In the genomic region with DNA sequence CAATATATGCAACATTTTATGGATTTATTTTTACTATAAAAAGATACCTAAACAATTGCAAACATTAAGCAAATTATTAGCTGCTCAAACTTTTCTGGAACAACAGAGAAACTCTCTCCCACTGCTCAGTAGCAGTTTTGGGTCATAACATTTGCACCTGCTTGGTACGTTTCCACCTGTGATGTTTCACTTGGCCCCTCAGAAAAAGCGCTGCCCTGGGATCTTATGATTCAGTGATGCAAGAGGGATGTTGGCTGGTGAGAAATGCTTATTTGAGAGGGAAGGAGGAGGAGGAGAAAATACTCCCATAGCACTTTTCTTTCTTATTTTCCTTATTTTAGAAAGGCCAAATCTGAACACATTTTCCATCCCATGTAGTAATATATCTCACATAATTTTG, we compare ENCODE assay signal across 8 cellular contexts. TPM values are rescaled to one million over a fixed set of nuclear protein-coding genes. Genes with fewer than 3 reads are reported as not detected.
DNase-seq lines count a peak whose midpoint lies in the region; TF ChIP-seq lines count a peak whose summit lies in the region.

No MANE protein-coding gene starts in this region.

- H3K36me3 ChIP-seq in CD8-positive, alpha-beta memory T cell (ENCODE audit: insufficient read depth, low read length): no peaks in the 10 kb centered on the region
- H3K36me3 ChIP-seq in PC-9 (ENCODE audit: low read depth): peaks cover 46% of the 10 kb centered on the region

- peaks cover 93% of the 10 kb centered on the region for H3K79me2 ChIP-seq in PC-9 (ENCODE audit: low read depth)

- no peak overlapping the region for H2AFZ ChIP-seq in PC-9

- intact Hi-C loops in PC-9 (cut with micrococcal nuclease; ENCODE audit: unreplicated experiment): loop anchor here (2.0 to 10.0 kb wide), 5 partner anchors 33 to 576 kb away; no protein-coding TSS in a partner anchor

- peak overlapping the region; percentile 62 for H3K4me3 ChIP-seq in CD8-positive, alpha-beta memory T cell (ENCODE audit: low read length)
- no peak overlapping the region; the same call in 1 of the 2 replicates for H3K4me3 ChIP-seq in PC-9

- no TSS peak for BruUV-seq in PC-9 (replicated peaks; lab: Mats Ljungman, UMichigan)

- H3K27ac Mint-ChIP-seq in CD8-positive, alpha-beta memory T cell: peak overlapping the region in 7 of 8 donors; percentile 21 to 100 (median 96)
- no peak overlapping the region for H3K27ac Mint-ChIP-seq in progenitor cell of endocrine pancreas

- no peak overlapping the region for H3K27ac ChIP-seq in CD8-positive, alpha-beta memory T cell (ENCODE audit: low read depth, low read length)
- no peak overlapping the region for H3K27ac ChIP-seq in PC-9

- no peak for DNase-seq in CD8-positive, alpha-beta memory T cell
- no peak for DNase-seq in PC-9
- DNase-seq in fibroblast of gingiva (ENCODE audit: low read depth): peak; percentile 6
- DNase-seq in progenitor cell of endocrine pancreas (ENCODE audit: low spot score, unreplicated experiment): no peak
- no peak for DNase-seq in stimulated activated CD4-positive, alpha-beta T cell treated with anti-CD3 and anti-CD28 coated beads, Interleukin-4, amount 100 ng/mL, for 24 hours
- no peak for DNase-seq in stimulated activated CD4-positive, alpha-beta T cell treated with anti-CD3 and anti-CD28 coated beads, Interleukin-2, amount 100 ng/mL, for 48 hours
- DNase-seq in NCI-H187 treated with DMSO at 0.1 percent for 48 hours (lab: John Stamatoyannopoulos, UW): no peak
- DNase-seq in NCI-H446 (lab: John Stamatoyannopoulos, UW): no peak

- no peaks in the 10 kb centered on the region for H3K9me3 Mint-ChIP-seq in CD8-positive, alpha-beta memory T cell
- no peaks in the 10 kb centered on the region for H3K9me3 Mint-ChIP-seq in progenitor cell of endocrine pancreas (ENCODE audit: low read depth)

- H4K20me1 ChIP-seq in PC-9 (ENCODE audit: insufficient read depth): peaks cover 7% of the 10 kb centered on the region; the same call in 1 of the 2 replicates

- H3K36me3 Mint-ChIP-seq in CD8-positive, alpha-beta memory T cell: peaks cover 0 to 5% (median 0%) of the 10 kb centered on the region in 3 donors
- peaks cover 14% of the 10 kb centered on the region for H3K36me3 Mint-ChIP-seq in progenitor cell of endocrine pancreas (ENCODE audit: insufficient read depth)

- peaks cover 9 to 37% (median 26%) of the 10 kb centered on the region in 3 donors for H3K4me1 Mint-ChIP-seq in CD8-positive, alpha-beta memory T cell
- peaks cover 26% of the 10 kb centered on the region for H3K4me1 Mint-ChIP-seq in progenitor cell of endocrine pancreas (ENCODE audit: low read depth)

- H3K9me3 ChIP-seq in CD8-positive, alpha-beta memory T cell (ENCODE audit: low read length): no peaks in the 10 kb centered on the region
- no peaks in the 10 kb centered on the region for H3K9me3 ChIP-seq in PC-9 (ENCODE audit: insufficient read depth, low read depth)

- peak overlapping the region; percentile 89 for H3K4me2 ChIP-seq in PC-9

- POLR2A ChIA-PET in CD8-positive, alpha-beta memory T cell (lab: Charles Lee): interaction anchor here (0.8 to 1.4 kb wide), 3 partner anchors 10 to 46 kb away, joined by 3 to 9 read pairs (median 7); a partner anchor contains a TSS
- POLR2A ChIA-PET in PC-9 (lab: Charles Lee; ENCODE audit: unreplicated experiment): no interaction called here

- H3K9me2 ChIP-seq in PC-9 (ENCODE audit: insufficient read depth): no peaks in the 10 kb centered on the region

- H3K4me1 ChIP-seq in CD8-positive, alpha-beta memory T cell (ENCODE audit: insufficient read depth, low read length): peaks cover 16% of the 10 kb centered on the region
- H3K4me1 ChIP-seq in PC-9 (replicated peaks; ENCODE audit: insufficient read depth): peaks cover 32% of the 10 kb centered on the region

- peak overlapping the region; percentile 94 to 99 (median 95) for H3K4me3 Mint-ChIP-seq in CD8-positive, alpha-beta memory T cell
- H3K4me3 Mint-ChIP-seq in progenitor cell of endocrine pancreas (ENCODE audit: low read depth): peak overlapping the region; percentile 88

- H3K27me3 ChIP-seq in CD8-positive, alpha-beta memory T cell (ENCODE audit: insufficient read depth, low read length, poor library complexity, severe bottlenecking): no peaks in the 10 kb centered on the region
- no peaks in the 10 kb centered on the region for H3K27me3 ChIP-seq in PC-9 (ENCODE audit: insufficient read depth, low read depth)

- peaks cover 0 to 2% of the 10 kb centered on the region in 2 donors for H3K27me3 Mint-ChIP-seq in CD8-positive, alpha-beta memory T cell
- no peaks in the 10 kb centered on the region for H3K27me3 Mint-ChIP-seq in progenitor cell of endocrine pancreas

- TF ChIP-seq CTCF in PC-9 (conservative IDR thresholded peaks at IDR 0.05) (no peak), progenitor cell of endocrine pancreas (IDR thresholded peaks at IDR 0.05; ENCODE audit: unreplicated experiment) (no peak)

- peaks cover 28% of the 10 kb centered on the region for H3F3A ChIP-seq in PC-9 (ENCODE audit: insufficient read depth, low read depth)

- CTCF ChIA-PET in CD8-positive, alpha-beta memory T cell (lab: Charles Lee): interaction anchor here (3.0 to 3.5 kb wide), 2 partner anchors 9 to 12 kb away, joined by 11 to 26 read pairs; a partner anchor contains a TSS
- CTCF ChIA-PET in PC-9 (lab: Charles Lee): no interaction called here

RNA-seq across cellular contexts. Expression of a gene that starts 9.2 kb away (rescaled TPM):
- total RNA-seq in CD8-positive, alpha-beta memory T cell: 1 to 10 TPM; 3.6 to 3.9 TPM
- 0.20 TPM for polyA plus RNA-seq in CD8-positive, alpha-beta memory T cell
- total RNA-seq in PC-9 (2021) (26.2 and 28.6 TPM in 2 replicates), progenitor cell of endocrine pancreas (17.1 and 20.5 TPM in 2 replicates)

RNA-seq across cellular contexts. Expression of a gene that starts 45.4 kb away (rescaled TPM):
- total RNA-seq in CD8-positive, alpha-beta memory T cell: 10 to 100 TPM; 32.8 to 35.7 TPM
- 19.2 TPM for polyA plus RNA-seq in CD8-positive, alpha-beta memory T cell
- total RNA-seq in PC-9 (2021) (22.3 and 23.2 TPM in 2 replicates), progenitor cell of endocrine pancreas (31.0 and 32.7 TPM in 2 replicates)
